Comparison of ENCODE assay signal across 9 cellular contexts in the genomic region with DNA sequence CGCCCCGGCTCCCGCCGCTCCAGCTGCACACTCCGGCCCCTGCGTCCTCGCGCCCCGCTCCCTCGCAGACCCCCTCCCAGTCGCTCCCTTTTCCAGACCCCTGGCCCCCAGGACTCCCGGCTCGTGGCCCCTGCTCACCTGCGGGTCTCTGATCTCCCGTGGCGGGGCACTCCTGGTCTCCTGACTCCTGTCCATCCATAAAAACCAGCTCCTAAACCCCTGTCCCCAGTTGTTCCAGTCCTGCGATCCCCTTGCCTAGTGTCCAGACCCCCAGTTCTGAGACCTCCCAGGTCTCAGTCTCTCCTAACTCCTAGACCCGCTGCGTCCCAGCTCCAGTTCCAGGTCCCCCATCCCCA. TPM values are rescaled to one million over a fixed set of nuclear protein-coding genes. Genes with fewer than 3 reads are reported as not detected.
DNase-seq lines count a peak whose midpoint lies in the region; ATAC-seq and TF ChIP-seq lines count a peak whose summit lies in the region.
"Had no signal": no experiment of that assay in that cellular context is flagged by ENCODE, and none has a peak within 500 bp of the region (broad histone marks: within the 10 kb centered on the region; RNA-seq: fewer than 3 reads in every experiment).

No MANE protein-coding gene starts in this region.

- H3K9me2 ChIP-seq in Karpas-422 (replicated peaks; ENCODE audit: insufficient read depth, low read length): no peaks in the 10 kb centered on the region

- no peak overlapping the region for H2AFZ ChIP-seq in Karpas-422 (ENCODE audit: low read length)

- DNase-seq in Karpas-422 (no peak), dorsolateral prefrontal cortex (no peak), nephron progenitor cell (no peak), GM20000 (ENCODE audit: low spot score) (no peak), cerebellar nuclear complex (lab: John Stamatoyannopoulos, UW) (no peak)
- DNase-seq in stimulated activated naive CD4-positive, alpha-beta T cell (lab: John Stamatoyannopoulos, UW): no peak

- intact Hi-C loops in dorsolateral prefrontal cortex (cut with DNase I): loop anchor here (2.0 to 10.0 kb wide), 5 partner anchors 60 to 122 kb away; a partner anchor contains a TSS

- H4K20me1 ChIP-seq in Karpas-422 (ENCODE audit: insufficient read depth, low read depth, low read length): no peaks in the 10 kb centered on the region

- no peaks in the 10 kb centered on the region for H3K27me3 ChIP-seq in Karpas-422 (ENCODE audit: low read length)
- no peaks in the 10 kb centered on the region for H3K27me3 ChIP-seq in dorsolateral prefrontal cortex

- H3K4me3 ChIP-seq in Karpas-422 (ENCODE audit: low read length): peak overlapping the region; percentile 99
- H3K4me3 ChIP-seq in dorsolateral prefrontal cortex: peak overlapping the region; percentile 67 to 100 (median 95)

- peak overlapping the region; percentile 42 for H3K27ac Mint-ChIP-seq in nephron progenitor cell

- peak overlapping the region; percentile 99 for H3K4me3 Mint-ChIP-seq in nephron progenitor cell

- TF ChIP-seq POLR2A in GM18505 (IDR thresholded peaks at IDR 0.05; ENCODE audit: borderline replicate concordance, extremely low read depth, insufficient read depth, insufficient read length): no peak

- H3K27ac ChIP-seq in Karpas-422 (ENCODE audit: low read length): peak overlapping the region; percentile 11; the same call in 1 of the 2 replicates
- H3K27ac ChIP-seq in dorsolateral prefrontal cortex: peak overlapping the region in 55 of 59 donors; percentile 39 to 94 (median 80)

- peaks cover 21% of the 10 kb centered on the region for H3K36me3 Mint-ChIP-seq in nephron progenitor cell (ENCODE audit: low read depth)

- H3K79me2 ChIP-seq in Karpas-422 (ENCODE audit: low read length): peaks cover 53% of the 10 kb centered on the region

- peaks cover 50% of the 10 kb centered on the region for H3K4me1 ChIP-seq in Karpas-422 (ENCODE audit: low read length)

- TF ChIP-seq CTCF in dorsolateral prefrontal cortex (IDR thresholded peaks at IDR 0.05 in 54 of 56, conservative IDR thresholded peaks at IDR 0.05 in 2 of 56; ENCODE audit: low read depth in 1 of 56, partially characterized antibody in 56 of 56) (peak in 1 of 56 donors; percentile 11), nephron progenitor cell (IDR thresholded peaks at IDR 0.05) (no peak), GM20000 (IDR thresholded peaks at IDR 0.05; ENCODE audit: extremely low read depth, missing control alignments) (no peak)

- peak overlapping the region; percentile 88 for H3K9ac ChIP-seq in Karpas-422 (ENCODE audit: low read length)

- peak overlapping the region; percentile 92 for H3K4me2 ChIP-seq in Karpas-422 (ENCODE audit: low read depth, low read length, poor library complexity, severe bottlenecking)

- ATAC-seq in GM18505 (IDR thresholded peaks at IDR 0.05; ENCODE audit: unreplicated experiment) (peak; percentile 7), GM21529 (IDR thresholded peaks at IDR 0.05; ENCODE audit: unreplicated experiment) (no peak)

- H3K27me3 Mint-ChIP-seq in nephron progenitor cell (ENCODE audit: low read depth, poor library complexity): peaks cover 21% of the 10 kb centered on the region

- peaks cover 35% of the 10 kb centered on the region for H3K4me1 Mint-ChIP-seq in nephron progenitor cell

- H3K9me3 ChIP-seq in Karpas-422 (ENCODE audit: low read length): no peaks in the 10 kb centered on the region

- H3K36me3 ChIP-seq in Karpas-422 (ENCODE audit: insufficient read depth, low read length): peaks cover 2% of the 10 kb centered on the region; the same call in 1 of the 2 replicates

- no peaks in the 10 kb centered on the region for H3K9me3 Mint-ChIP-seq in nephron progenitor cell

RNA-seq across cellular contexts. Expression of a gene that starts 0.3 kb away (rescaled TPM):
- total RNA-seq in Karpas-422 (2014; rRNA removed; shearing (Covaris generic); ENCODE audit: low replicate concordance): 13.2 and 26.8 TPM in 2 replicates
- total RNA-seq in dorsolateral prefrontal cortex: 10 to 100 TPM; 26.7 to 87.0 (median 46.5) TPM

RNA-seq across cellular contexts. Expression of a gene that starts 11.8 kb away (rescaled TPM):
- 6.2 and 24.0 TPM in 2 replicates for total RNA-seq in Karpas-422 (2014; rRNA removed; shearing (Covaris generic); ENCODE audit: low replicate concordance)
- not detected for total RNA-seq in dorsolateral prefrontal cortex
- total RNA-seq: SK-MEL-5 had no signal

RNA-seq across cellular contexts. Expression of a gene that starts 35.0 kb away (rescaled TPM):
- 4.5 and 17.6 TPM in 2 replicates for total RNA-seq in Karpas-422 (2014; rRNA removed; shearing (Covaris generic); ENCODE audit: low replicate concordance)
- total RNA-seq in dorsolateral prefrontal cortex: 10 to 100 TPM in 119 of 120 experiments, 1 to 10 TPM in 1; 7.7 to 62.0 (median 23.6) TPM
